In genomic region chr1:113935176-113935575, GRCh38 we compare ENCODE assay signal across 17 cellular contexts. TPM values are rescaled to one million over a fixed set of nuclear protein-coding genes. Genes with fewer than 3 reads are reported as not detected.
A peak's percentile ranks its signal among the peaks of the same experiment; 100 is the strongest.
DNase-seq lines count a peak whose midpoint lies in the region; ATAC-seq lines count a peak whose summit lies in the region.
"Had no signal": no experiment of that assay in that cellular context is flagged by ENCODE, and none has a peak within 500 bp of the region (broad histone marks: within the 10 kb centered on the region; RNA-seq: fewer than 3 reads in every experiment).

No MANE protein-coding gene starts in this region.

- no peaks in the 10 kb centered on the region for H3K27me3 Mint-ChIP-seq in activated CD8-positive, alpha-beta memory T cell treated with anti-CD3 and anti-CD28 coated beads, Interleukin-2, amount 10 ng/mL, durations not matched to agents 7 days and 5 days
- no peaks in the 10 kb centered on the region for H3K27me3 Mint-ChIP-seq in T-cell
- no peaks in the 10 kb centered on the region for H3K27me3 Mint-ChIP-seq in naive thymus-derived CD8-positive, alpha-beta T cell
- H3K27me3 Mint-ChIP-seq: central memory CD8-positive, alpha-beta T cell; naive B cell had no signal

- POLR2A ChIA-PET in T-cell (lab: Charles Lee), result interaction anchor here (0.6 to 9.2 kb wide), 14 partner anchors 8 to 1581 kb away, joined by 3 to 221 read pairs (median 7); no protein-coding TSS in a partner anchor
- POLR2A ChIA-PET in naive thymus-derived CD8-positive, alpha-beta T cell (lab: Charles Lee), result interaction anchor here (0.6 to 10.2 kb wide), 4 partner anchors 11 to 545 kb away, joined by 3 to 179 read pairs (median 12); partner anchors contain the start of genes AP4B1 and DCLRE1B

- peaks cover 80% of the 10 kb centered on the region for H3K4me1 Mint-ChIP-seq in activated CD8-positive, alpha-beta memory T cell treated with anti-CD3 and anti-CD28 coated beads, Interleukin-2, amount 10 ng/mL, durations not matched to agents 7 days and 5 days
- peaks cover 93 to 95% (median 94%) of the 10 kb centered on the region in 3 donors for H3K4me1 Mint-ChIP-seq in T-cell
- peaks cover 51 to 100% (median 85%) of the 10 kb centered on the region in 4 donors for H3K4me1 Mint-ChIP-seq in naive thymus-derived CD8-positive, alpha-beta T cell

- H3K4me3 Mint-ChIP-seq in activated CD8-positive, alpha-beta memory T cell treated with anti-CD3 and anti-CD28 coated beads, Interleukin-2, amount 10 ng/mL, durations not matched to agents 7 days and 5 days, result no peak overlapping the region
- H3K4me3 Mint-ChIP-seq in T-cell, result peak overlapping the region in 1 of 3 donors; percentile 27
- peak overlapping the region in 7 of 10 donors; percentile 5 to 96 (median 34) for H3K4me3 Mint-ChIP-seq in naive thymus-derived CD8-positive, alpha-beta T cell
- H3K4me3 Mint-ChIP-seq: activated T-helper 1 cell treated with anti-CD3 and anti-CD28 coated beads, Interleukin-12 subunit alpha, Interleukin-12 subunit beta, Interleukin-2, Interleukin-4 antibody, amounts not matched to agents 30 ng/mL and 10 ng/mL and 1 ng/mL, durations not matched to agents 14 hours and 24 hours and 36 hours; central memory CD8-positive, alpha-beta T cell had no signal

- no peak for ATAC-seq in activated CD8-positive, alpha-beta memory T cell treated with anti-CD3 and anti-CD28 coated beads, Interleukin-2, amount 10 ng/mL, durations not matched to agents 7 days and 5 days
- no peak for ATAC-seq in T-cell (replicated peaks in 1 of 4)
- ATAC-seq in naive thymus-derived CD8-positive, alpha-beta T cell, result no peak
- ATAC-seq: left ventricle myocardium superior, Right ventricle myocardium inferior had no signal

- peak overlapping the region; percentile 56 for H3K27ac Mint-ChIP-seq in activated CD8-positive, alpha-beta memory T cell treated with anti-CD3 and anti-CD28 coated beads, Interleukin-2, amount 10 ng/mL, durations not matched to agents 7 days and 5 days
- peak overlapping the region; percentile 72 to 76 for H3K27ac Mint-ChIP-seq in T-cell
- peak overlapping the region in 9 of 10 donors; percentile 47 to 99 (median 74) for H3K27ac Mint-ChIP-seq in naive thymus-derived CD8-positive, alpha-beta T cell
- H3K27ac Mint-ChIP-seq: activated T-helper 1 cell treated with anti-CD3 and anti-CD28 coated beads, Interleukin-12 subunit alpha, Interleukin-12 subunit beta, Interleukin-2, Interleukin-4 antibody, amounts not matched to agents 30 ng/mL and 10 ng/mL and 1 ng/mL, durations not matched to agents 14 hours and 24 hours and 36 hours had no signal

- peaks cover 39% of the 10 kb centered on the region for H3K36me3 Mint-ChIP-seq in activated CD8-positive, alpha-beta memory T cell treated with anti-CD3 and anti-CD28 coated beads, Interleukin-2, amount 10 ng/mL, durations not matched to agents 7 days and 5 days
- H3K36me3 Mint-ChIP-seq in T-cell, result peaks cover 22% of the 10 kb centered on the region
- H3K36me3 Mint-ChIP-seq in naive thymus-derived CD8-positive, alpha-beta T cell, result peaks cover 2 to 10% (median 9%) of the 10 kb centered on the region in 3 donors

- H3K9me3 Mint-ChIP-seq in activated CD8-positive, alpha-beta memory T cell treated with anti-CD3 and anti-CD28 coated beads, Interleukin-2, amount 10 ng/mL, durations not matched to agents 7 days and 5 days (ENCODE audit: low read depth), result no peaks in the 10 kb centered on the region
- H3K9me3 Mint-ChIP-seq in T-cell, result no peaks in the 10 kb centered on the region
- no peaks in the 10 kb centered on the region for H3K9me3 Mint-ChIP-seq in naive thymus-derived CD8-positive, alpha-beta T cell
- H3K9me3 Mint-ChIP-seq: activated T-helper 1 cell treated with anti-CD3 and anti-CD28 coated beads, Interleukin-12 subunit alpha, Interleukin-12 subunit beta, Interleukin-2, Interleukin-4 antibody, amounts not matched to agents 30 ng/mL and 10 ng/mL and 1 ng/mL, durations not matched to agents 14 hours and 24 hours and 36 hours; central memory CD8-positive, alpha-beta T cell; naive B cell had no signal

- CTCF ChIA-PET in activated CD8-positive, alpha-beta memory T cell treated with anti-CD3 and anti-CD28 coated beads, Interleukin-2, amount 10 ng/mL, durations not matched to agents 7 days and 5 days (lab: Charles Lee), result interaction anchor here (1.5 to 1.6 kb wide), 2 partner anchors 12 to 28 kb away, joined by 3 to 7 read pairs; no protein-coding TSS in a partner anchor
- CTCF ChIA-PET in T-cell (lab: Charles Lee), result interaction anchor here (0.6 to 2.1 kb wide), 7 partner anchors 9 to 1227 kb away, joined by 3 to 9 read pairs (median 3); no protein-coding TSS in a partner anchor

- DNase-seq in activated CD8-positive, alpha-beta memory T cell treated with anti-CD3 and anti-CD28 coated beads, Interleukin-2, amount 10 ng/mL, durations not matched to agents 7 days and 5 days, result no peak
- no peak for DNase-seq in activated CD8-positive, alpha-beta memory T cell treated with anti-CD3 and anti-CD28 coated beads for 24 hours
- no peak for DNase-seq in T-cell
- no peak for DNase-seq in naive thymus-derived CD8-positive, alpha-beta T cell
- no peak for DNase-seq in AML-193 (lab: John Stamatoyannopoulos, UW)
- DNase-seq in NCI-H1092 (lab: John Stamatoyannopoulos, UW), result no peak
- DNase-seq: dermis blood vessel endothelial cell; H7; islet precursor cell; left ventricle myocardium superior; naive B cell; OCI-M1; small intestine; stimulated activated CD4-positive, alpha-beta T cell treated with anti-CD3 and anti-CD28 coated beads, Interleukin-2, amount 100 ng/mL, for 24 hours had no signal

RNA-seq across cellular contexts. Expression of gene HIPK1, which starts 6.1 kb away (rescaled TPM):
- 10 to 100 TPM; 90.4 to 97.9 TPM for total RNA-seq in activated CD8-positive, alpha-beta memory T cell treated with anti-CD3 and anti-CD28 coated beads, Interleukin-2, amount 10 ng/mL, durations not matched to agents 7 days and 5 days
- total RNA-seq in T-cell, result 100 to 1,000 TPM in 4 of 5 donors, 10 to 100 TPM in 1; 99.5 to 189 (median 103) TPM
- total RNA-seq in naive thymus-derived CD8-positive, alpha-beta T cell, result 100 to 1,000 TPM; 123 to 138 TPM
- polyA plus RNA-seq in naive thymus-derived CD8-positive, alpha-beta T cell, result 10 to 100 TPM; 14.5 to 19.3 (median 17.5) TPM

RNA-seq across cellular contexts. Expression of gene DCLRE1B, which starts 30.1 kb away (rescaled TPM):
- total RNA-seq in activated CD8-positive, alpha-beta memory T cell treated with anti-CD3 and anti-CD28 coated beads, Interleukin-2, amount 10 ng/mL, durations not matched to agents 7 days and 5 days, result 10 to 100 TPM; 19.5 to 21.1 TPM
- total RNA-seq in T-cell, result 1 to 10 TPM; 5.6 to 6.1 (median 5.9) TPM
- 1 to 10 TPM; 5.2 to 5.5 TPM for total RNA-seq in naive thymus-derived CD8-positive, alpha-beta T cell
- polyA plus RNA-seq in naive thymus-derived CD8-positive, alpha-beta T cell, result 1 to 10 TPM; 3.7 to 5.2 (median 4.5) TPM

RNA-seq across cellular contexts. Expression of gene AP4B1, which starts 30.6 kb away (rescaled TPM):
- 10 to 100 TPM; 57.3 to 61.8 TPM for total RNA-seq in activated CD8-positive, alpha-beta memory T cell treated with anti-CD3 and anti-CD28 coated beads, Interleukin-2, amount 10 ng/mL, durations not matched to agents 7 days and 5 days
- total RNA-seq in T-cell, result 10 to 100 TPM; 57.8 to 66.4 (median 61.5) TPM
- total RNA-seq in naive thymus-derived CD8-positive, alpha-beta T cell, result 10 to 100 TPM; 65.1 to 75.2 TPM
- polyA plus RNA-seq in naive thymus-derived CD8-positive, alpha-beta T cell, result 1 to 10 TPM; 7.9 to 9.6 (median 8.6) TPM

RNA-seq across cellular contexts. Expression of gene OLFML3, which starts 44.1 kb away (rescaled TPM):
- under 1 TPM; 0.26 to 0.29 TPM for total RNA-seq in activated CD8-positive, alpha-beta memory T cell treated with anti-CD3 and anti-CD28 coated beads, Interleukin-2, amount 10 ng/mL, durations not matched to agents 7 days and 5 days
- total RNA-seq in T-cell, result 1 to 10 TPM in 1 of 5 donors, under 1 TPM in 4; 0.23 to 1.2 (median 0.63) TPM
- total RNA-seq in naive thymus-derived CD8-positive, alpha-beta T cell, result under 1 TPM; 0.36 to 0.49 TPM
- not detected for polyA plus RNA-seq in naive thymus-derived CD8-positive, alpha-beta T cell

RNA-seq across cellular contexts. Expression of gene BCL2L15, which starts 47.8 kb away (rescaled TPM):
- total RNA-seq in activated CD8-positive, alpha-beta memory T cell treated with anti-CD3 and anti-CD28 coated beads, Interleukin-2, amount 10 ng/mL, durations not matched to agents 7 days and 5 days, result 1 to 10 TPM; 1.2 to 2.1 TPM
- 1 to 10 TPM; 1.2 to 5.8 (median 1.7) TPM for total RNA-seq in T-cell
- total RNA-seq in naive thymus-derived CD8-positive, alpha-beta T cell, result 1 to 10 TPM; 1.3 to 3.3 TPM
- polyA plus RNA-seq in naive thymus-derived CD8-positive, alpha-beta T cell, result under 1 TPM in 1 of 3 donors, not detected in 2; 0.03 TPM
- total RNA-seq: H7, left ventricle myocardium superior, Right ventricle myocardium inferior had no signal
